ENCODE assay signal across 24 cellular contexts in the genomic region with DNA sequence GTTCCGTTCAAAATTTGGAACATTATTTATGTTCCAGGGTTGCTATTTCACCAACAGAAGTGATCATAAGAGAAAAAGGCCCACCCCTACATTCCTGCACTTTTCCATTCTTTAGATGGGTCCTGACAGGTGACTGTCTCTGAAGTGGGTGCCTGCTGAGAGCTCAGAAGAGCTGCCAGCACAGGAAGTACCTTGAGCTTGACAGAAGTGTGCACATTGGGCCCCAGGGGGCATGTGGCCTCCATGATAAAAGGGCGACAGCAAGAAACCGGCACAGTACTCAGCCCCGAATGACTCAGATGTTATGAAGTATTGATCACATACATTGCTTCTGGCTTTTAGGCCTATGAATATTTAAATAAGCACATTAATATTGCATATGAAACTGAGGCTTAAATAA.
DNase-seq lines count a peak whose midpoint lies in the region; ATAC-seq, FAIRE-seq and TF ChIP-seq lines count a peak whose summit lies in the region.
"Had no signal": no experiment of that assay in that cellular context is flagged by ENCODE, and none has a peak within 500 bp of the region (broad histone marks: within the 10 kb centered on the region; RNA-seq: fewer than 3 reads in every experiment).

No MANE protein-coding gene starts in this region.

- intact Hi-C loops in kidney (cut with DNase I): no loop called here

- no peak for FAIRE-seq in kidney (lab: Jason Lieb, UNC)
- FAIRE-seq: GM18507, HTR-8/SVneo, RCC 7860 had no signal

- H3K4me3 Mint-ChIP-seq in GM23338 (no peak overlapping the region), glutamatergic neuron (ENCODE audit: unreplicated experiment) (no peak overlapping the region)
- H3K4me3 Mint-ChIP-seq: CD4-positive, CD25-positive, alpha-beta regulatory T cell; T-cell; T-helper 2 cell treated with Interferon-gamma antibody and Interleukin-4, amounts not matched to agents 5 μg/mL and 100 μg/mL, for 36 hours had no signal

- H3F3A ChIP-seq in GM23338 (replicated peaks; ENCODE audit: low read depth): no peaks in the 10 kb centered on the region

- DNase-seq in GM23338 (ENCODE audit: low spot score): no peak
- DNase-seq in NCI-H510A (lab: John Stamatoyannopoulos, UW): peak; percentile 40
- peak; percentile 30 for DNase-seq in glutamatergic neuron
- no peak for DNase-seq in NK-92 treated with Interleukin-12 subunit alpha and Interleukin-12 subunit beta, amount 100 ng/mL, for 24 hours (lab: John Stamatoyannopoulos, UW)
- DNase-seq in G401 (ENCODE audit: low spot score): no peak
- DNase-seq in NCI-H128 (lab: John Stamatoyannopoulos, UW; ENCODE audit: unreplicated experiment): no peak
- no peak for DNase-seq in kidney
- DNase-seq: CD4-positive, CD25-positive, alpha-beta regulatory T cell; COR-L47; DND-41; NCI-H1105 treated with DMSO at 0.1 percent for 48 hours; NCI-H187; NCI-H446; NCI-H69; OCI-M1; SJCRH30; T-cell had no signal

- H4K20me1 ChIP-seq in GM23338 (replicated peaks; ENCODE audit: insufficient read depth): no peaks in the 10 kb centered on the region

- no peaks in the 10 kb centered on the region for H3K79me2 ChIP-seq in GM23338 (replicated peaks; ENCODE audit: insufficient read depth)

- H3K27ac Mint-ChIP-seq in GM23338 (peak overlapping the region; percentile 41; the same call in 1 of the 2 replicates), glutamatergic neuron (ENCODE audit: unreplicated experiment) (peak overlapping the region; percentile 56)
- H3K27ac Mint-ChIP-seq: CD4-positive, CD25-positive, alpha-beta regulatory T cell; T-cell; T-helper 2 cell treated with Interferon-gamma antibody and Interleukin-4, amounts not matched to agents 5 μg/mL and 100 μg/mL, for 36 hours had no signal

- H3K27me3 ChIP-seq in GM23338 (ENCODE audit: insufficient read depth): no peaks in the 10 kb centered on the region
- H3K27me3 ChIP-seq: SJCRH30 had no signal

- in situ Hi-C loops in G401 (cut with HindIII; ENCODE audit: low sequenced_read_pairs): no loop called here

- H3K27me3 Mint-ChIP-seq in GM23338 (ENCODE audit: insufficient read depth, low read depth, poor library complexity) (no peaks in the 10 kb centered on the region), glutamatergic neuron (ENCODE audit: unreplicated experiment) (peaks cover 5% of the 10 kb centered on the region)
- H3K27me3 Mint-ChIP-seq: CD4-positive, CD25-positive, alpha-beta regulatory T cell had no signal

- peak; percentile 35 for ATAC-seq in GM18520 (IDR thresholded peaks at IDR 0.05; ENCODE audit: unreplicated experiment)
- no peak for ATAC-seq in GM23338
- ATAC-seq: T-cell had no signal

- no peak overlapping the region for H3K9ac ChIP-seq in kidney (ENCODE audit: low read length in 2 of 2)
- H3K9ac ChIP-seq: KMS-11 had no signal

- H3K9me3 Mint-ChIP-seq in GM23338 (no peaks in the 10 kb centered on the region; the same call in 2 of the 3 replicates), glutamatergic neuron (ENCODE audit: unreplicated experiment) (peaks cover 4% of the 10 kb centered on the region)
- H3K9me3 Mint-ChIP-seq: T-cell; T-helper 2 cell treated with Interferon-gamma antibody and Interleukin-4, amounts not matched to agents 5 μg/mL and 100 μg/mL, for 36 hours had no signal

- no peak overlapping the region for H3K27ac ChIP-seq in GM23338 (ENCODE audit: low read depth)
- H3K27ac ChIP-seq in kidney (ENCODE audit: low read depth in 2 of 2, low read length in 2 of 2): no peak overlapping the region
- H3K27ac ChIP-seq: KMS-11, SJCRH30 had no signal

- no peaks in the 10 kb centered on the region for H3K9me2 ChIP-seq in GM23338 (ENCODE audit: insufficient read depth)

- H3K4me2 ChIP-seq in GM23338: no peak overlapping the region
- H3K4me2 ChIP-seq: KMS-11 had no signal

- TF ChIP-seq CTCF in GM23338 (conservative IDR thresholded peaks at IDR 0.05; ENCODE audit: low read depth in 2 of 2): no peak
- no peak for TF ChIP-seq CTCF in glutamatergic neuron (IDR thresholded peaks at IDR 0.05; ENCODE audit: partially characterized antibody, unreplicated experiment)
- TF ChIP-seq CTCF in kidney (IDR thresholded peaks at IDR 0.05; ENCODE audit: borderline replicate concordance, extremely low read depth, insufficient read depth): no peak

- H2AFZ ChIP-seq in GM23338: no peak overlapping the region

- H3K9me3 ChIP-seq in kidney (ENCODE audit: control insufficient read depth in 1 of 2, low read length in 2 of 2): no peaks in the 10 kb centered on the region
- H3K9me3 ChIP-seq: HAP-1, SJCRH30 had no signal

- H3K4me1 ChIP-seq in GM23338 (ENCODE audit: insufficient read depth) (peaks cover 6% of the 10 kb centered on the region; the same call in 1 of the 2 replicates), kidney (ENCODE audit: control insufficient read depth in 1 of 2, insufficient read depth in 1 of 2, low read depth in 1 of 2, low read length in 2 of 2) (no peaks in the 10 kb centered on the region)
- H3K4me1 ChIP-seq: HAP-1, SJCRH30 had no signal

- peaks cover 9% of the 10 kb centered on the region; the same call in 2 of the 3 replicates for H3K4me1 Mint-ChIP-seq in GM23338
- H3K4me1 Mint-ChIP-seq in glutamatergic neuron (ENCODE audit: low read depth, unreplicated experiment): peaks cover 25% of the 10 kb centered on the region
- H3K4me1 Mint-ChIP-seq: CD4-positive, CD25-positive, alpha-beta regulatory T cell; T-cell had no signal

- H3K36me3 Mint-ChIP-seq in GM23338 (ENCODE audit: low read depth): no peaks in the 10 kb centered on the region
- H3K36me3 Mint-ChIP-seq in glutamatergic neuron (ENCODE audit: unreplicated experiment): no peaks in the 10 kb centered on the region
- H3K36me3 Mint-ChIP-seq: CD4-positive, CD25-positive, alpha-beta regulatory T cell; T-cell had no signal

- H3K36me3 ChIP-seq in GM23338 (ENCODE audit: insufficient read depth) (no peaks in the 10 kb centered on the region), kidney (ENCODE audit: control insufficient read depth in 1 of 2, insufficient read depth in 2 of 2, low read length in 2 of 2) (no peaks in the 10 kb centered on the region)
- H3K36me3 ChIP-seq: HAP-1, SJCRH30 had no signal

- H3K4me3 ChIP-seq in GM23338: no peak overlapping the region
- H3K4me3 ChIP-seq in kidney (ENCODE audit: low read length in 2 of 2): no peak overlapping the region
- H3K4me3 ChIP-seq: HAP-1, SJCRH30 had no signal

TF ChIP-seq in GM23338, 12 proteins besides CTCF, POLR2A, EP300 and RAD21:
- TF ChIP-seq ZNF114 (CRISPR knock-in tag; IDR thresholded peaks at IDR 0.05) (no peak), JUNB (IDR thresholded peaks at IDR 0.05; ENCODE audit: unreplicated experiment) (no peak), POLR2AphosphoS5 (IDR thresholded peaks at IDR 0.05; ENCODE audit: low read depth) (no peak), EZH2 (IDR thresholded peaks at IDR 0.05; ENCODE audit: low read depth, unreplicated experiment) (no peak), ZNF331 (CRISPR knock-in tag; IDR thresholded peaks at IDR 0.05; ENCODE audit: low read depth) (no peak), EZH2phosphoT487 (IDR thresholded peaks at IDR 0.05; ENCODE audit: unreplicated experiment) (no peak)
- TF ChIP-seq, protein P1, sequence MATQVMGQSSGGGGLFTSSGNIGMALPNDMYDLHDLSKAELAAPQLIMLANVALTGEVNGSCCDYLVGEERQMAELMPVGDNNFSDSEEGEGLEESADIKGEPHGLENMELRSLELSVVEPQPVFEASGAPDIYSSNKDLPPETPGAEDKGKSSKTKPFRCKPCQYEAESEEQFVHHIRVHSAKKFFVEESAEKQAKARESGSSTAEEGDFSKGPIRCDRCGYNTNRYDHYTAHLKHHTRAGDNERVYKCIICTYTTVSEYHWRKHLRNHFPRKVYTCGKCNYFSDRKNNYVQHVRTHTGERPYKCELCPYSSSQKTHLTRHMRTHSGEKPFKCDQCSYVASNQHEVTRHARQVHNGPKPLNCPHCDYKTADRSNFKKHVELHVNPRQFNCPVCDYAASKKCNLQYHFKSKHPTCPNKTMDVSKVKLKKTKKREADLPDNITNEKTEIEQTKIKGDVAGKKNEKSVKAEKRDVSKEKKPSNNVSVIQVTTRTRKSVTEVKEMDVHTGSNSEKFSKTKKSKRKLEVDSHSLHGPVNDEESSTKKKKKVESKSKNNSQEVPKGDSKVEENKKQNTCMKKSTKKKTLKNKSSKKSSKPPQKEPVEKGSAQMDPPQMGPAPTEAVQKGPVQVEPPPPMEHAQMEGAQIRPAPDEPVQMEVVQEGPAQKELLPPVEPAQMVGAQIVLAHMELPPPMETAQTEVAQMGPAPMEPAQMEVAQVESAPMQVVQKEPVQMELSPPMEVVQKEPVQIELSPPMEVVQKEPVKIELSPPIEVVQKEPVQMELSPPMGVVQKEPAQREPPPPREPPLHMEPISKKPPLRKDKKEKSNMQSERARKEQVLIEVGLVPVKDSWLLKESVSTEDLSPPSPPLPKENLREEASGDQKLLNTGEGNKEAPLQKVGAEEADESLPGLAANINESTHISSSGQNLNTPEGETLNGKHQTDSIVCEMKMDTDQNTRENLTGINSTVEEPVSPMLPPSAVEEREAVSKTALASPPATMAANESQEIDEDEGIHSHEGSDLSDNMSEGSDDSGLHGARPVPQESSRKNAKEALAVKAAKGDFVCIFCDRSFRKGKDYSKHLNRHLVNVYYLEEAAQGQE (IDR thresholded peaks at IDR 0.05; ENCODE audit: unreplicated experiment): no peak
TF ChIP-seq in GM23338: peak in this region for 0.

Comparison
In these comparisons a context has a peak if more than half of its experiments do, and no peak if none do; other contexts are left out.
1. DNase-seq: peak in NCI-H510A (single experiment) and glutamatergic neuron (single experiment); none in GM23338 (single experiment), NK-92 treated with Interleukin-12 subunit alpha and Interleukin-12 subunit beta, amount 100 ng/mL, for 24 hours (single experiment), G401 (single experiment), NCI-H128 (single experiment) and kidney (single experiment).